ENCODE assay signal across 13 cellular contexts in genomic region chr6:32179746-32180405, GRCh38. TPM values are rescaled to one million over a fixed set of nuclear protein-coding genes. Genes with fewer than 3 reads are reported as not detected.
A peak's percentile ranks its signal among the peaks of the same experiment; 100 is the strongest.
DNase-seq lines count a peak whose midpoint lies in the region; ATAC-seq and TF ChIP-seq lines count a peak whose summit lies in the region.
"Had no signal": no experiment of that assay in that cellular context is flagged by ENCODE, and none has a peak within 500 bp of the region (broad histone marks: within the 10 kb centered on the region; RNA-seq: fewer than 3 reads in every experiment).

No MANE protein-coding gene starts in this region.

- H3K4me2 ChIP-seq in mesenchymal stem cell (ENCODE audit: low read length, poor library complexity, severe bottlenecking): no peak overlapping the region

- peaks cover 0 to 24% of the 10 kb centered on the region in 2 donors for H3K4me1 ChIP-seq in breast epithelium
- H3K4me1 ChIP-seq in lower lobe of right lung: peaks cover 50% of the 10 kb centered on the region
- H3K4me1 ChIP-seq in tibial artery: peaks cover 0 to 50% (median 34%) of the 10 kb centered on the region in 4 donors
- H3K4me1 ChIP-seq in mesenchymal stem cell (ENCODE audit: control insufficient read depth, insufficient read depth, low read depth, low read length): peaks cover 15% of the 10 kb centered on the region

- no peaks in the 10 kb centered on the region for H3K27me3 ChIP-seq in breast epithelium
- H3K27me3 ChIP-seq in lower lobe of right lung (ENCODE audit: low read depth): no peaks in the 10 kb centered on the region
- H3K27me3 ChIP-seq in tibial artery: no peaks in the 10 kb centered on the region
- H3K27me3 ChIP-seq in mesenchymal stem cell (ENCODE audit: control insufficient read depth in 1 of 2, insufficient read depth in 1 of 2, low read length in 2 of 2): no peaks in the 10 kb centered on the region
- H3K27me3 ChIP-seq: left lung had no signal

- no peak overlapping the region for H4K8ac ChIP-seq in mesenchymal stem cell (ENCODE audit: low read length)

- H2BK120ac ChIP-seq in mesenchymal stem cell (ENCODE audit: low read depth, low read length): no peak overlapping the region

- H3K9me3 Mint-ChIP-seq in MCF 10A (ENCODE audit: unreplicated experiment): no peaks in the 10 kb centered on the region
- no peaks in the 10 kb centered on the region for H3K9me3 Mint-ChIP-seq in activated CD8-positive, alpha-beta T cell treated with anti-CD3 and anti-CD28 coated beads for 36 hours

- no peak overlapping the region for H2BK5ac ChIP-seq in mesenchymal stem cell (ENCODE audit: low read depth, low read length, poor library complexity, severe bottlenecking)

- H3K4ac ChIP-seq in mesenchymal stem cell (ENCODE audit: low read depth in 1 of 2, low read length in 2 of 2): no peak overlapping the region

- no peak for ATAC-seq in activated CD8-positive, alpha-beta T cell treated with anti-CD3 and anti-CD28 coated beads for 36 hours
- ATAC-seq in lower lobe of right lung (no peak), GM19463 (IDR thresholded peaks at IDR 0.05; ENCODE audit: unreplicated experiment) (no peak)
- ATAC-seq: left lung had no signal

- no peak overlapping the region for H2BK15ac ChIP-seq in mesenchymal stem cell (ENCODE audit: low read depth, poor library complexity, severe bottlenecking)

- H3K27me3 Mint-ChIP-seq in MCF 10A (ENCODE audit: insufficient read depth, unreplicated experiment): no peaks in the 10 kb centered on the region
- H3K27me3 Mint-ChIP-seq in activated CD8-positive, alpha-beta T cell treated with anti-CD3 and anti-CD28 coated beads for 36 hours: no peaks in the 10 kb centered on the region

- no peak overlapping the region for H2BK12ac ChIP-seq in mesenchymal stem cell (ENCODE audit: low read length in 2 of 2)

- no peak overlapping the region for H3K18ac ChIP-seq in mesenchymal stem cell (ENCODE audit: low read depth in 1 of 2, low read length in 2 of 2)

- no peak overlapping the region for H4K91ac ChIP-seq in mesenchymal stem cell (ENCODE audit: low read length)

- H3K4me3 Mint-ChIP-seq in MCF 10A (ENCODE audit: unreplicated experiment): peak overlapping the region; percentile 79
- H3K4me3 Mint-ChIP-seq in activated CD8-positive, alpha-beta T cell treated with anti-CD3 and anti-CD28 coated beads for 36 hours: peak overlapping the region; percentile 94

- H3K23ac ChIP-seq in mesenchymal stem cell (ENCODE audit: low read length in 2 of 2): no peak overlapping the region

- DNase-seq in MCF 10A (ENCODE audit: unreplicated experiment) (no peak), breast epithelium (ENCODE audit: low spot score in 2 of 2) (no peak), lower lobe of right lung (no peak), tibial artery (no peak), HK-2 (ENCODE audit: unreplicated experiment) (no peak), mesenchymal stem cell (no peak)
- DNase-seq in activated CD8-positive, alpha-beta T cell treated with anti-CD3 and anti-CD28 coated beads for 36 hours: no peak
- DNase-seq: Kasumi-1; left lung; NCI-H524 treated with DMSO at 0.1 percent for 48 hours; stimulated activated naive CD4-positive, alpha-beta T cell treated with Interleukin-2 at 50 U/mL for 16 hours; T-helper 9 cell had no signal

- WGBS in mesenchymal stem cell: 86% methylated on average over 10 of the region's 10 CpGs

- CTCF ChIA-PET in MCF 10A (lab: Yijun Ruan, JAX): interaction anchor here (1.1 to 2.0 kb wide), 3 partner anchors 16 to 1097 kb away, joined by 4 to 6 read pairs (median 4); partner anchors contain the start of gene B3GALT4
- CTCF ChIA-PET in activated CD8-positive, alpha-beta T cell treated with anti-CD3 and anti-CD28 coated beads for 36 hours (lab: Charles Lee): interaction anchor here (0.8 to 1.7 kb wide), 5 partner anchors 13 to 61 kb away, joined by 3 to 6 read pairs (median 4); no protein-coding TSS in a partner anchor

- no peak overlapping the region for H3K14ac ChIP-seq in mesenchymal stem cell (ENCODE audit: low read length in 2 of 2)

- peaks cover 40% of the 10 kb centered on the region for H3K79me1 ChIP-seq in mesenchymal stem cell (replicated peaks; ENCODE audit: low read length, poor library complexity, severe bottlenecking)

- H3K4me3 ChIP-seq in breast epithelium (peak overlapping the region in 1 of 3 donors; percentile 91), lower lobe of right lung (peak overlapping the region; percentile 76), tibial artery (no peak overlapping the region), mesenchymal stem cell (ENCODE audit: insufficient read depth in 1 of 2, low read depth in 1 of 2, low read length in 2 of 2) (peak overlapping the region in 1 of 2 experiments; percentile 99)

- POLR2A ChIA-PET in MCF 10A (lab: Yijun Ruan, JAX): interaction anchor here (1.0 to 5.0 kb wide), 7 partner anchors 10 to 792 kb away, joined by 3 to 112 read pairs (median 6); partner anchors contain the start of genes ATF6B, DXO, FKBPL and GPSM3
- POLR2A ChIA-PET in activated CD8-positive, alpha-beta T cell treated with anti-CD3 and anti-CD28 coated beads for 36 hours (lab: Charles Lee): interaction anchor here (1.0 to 6.5 kb wide), 3 partner anchors 10 to 49 kb away, joined by 3 to 72 read pairs (median 8); partner anchors contain the start of genes FKBPL, GPSM3 and PBX2

- H3K9ac ChIP-seq in mesenchymal stem cell (ENCODE audit: low read length): no peak overlapping the region

- no peak for TF ChIP-seq POLR2A in breast epithelium (IDR thresholded peaks at IDR 0.05)

- H3K4me1 Mint-ChIP-seq in MCF 10A (ENCODE audit: insufficient read depth, unreplicated experiment): peaks cover 41% of the 10 kb centered on the region
- peaks cover 55% of the 10 kb centered on the region for H3K4me1 Mint-ChIP-seq in activated CD8-positive, alpha-beta T cell treated with anti-CD3 and anti-CD28 coated beads for 36 hours (ENCODE audit: low read depth)

- TF ChIP-seq CTCF in MCF 10A (IDR thresholded peaks at IDR 0.05; ENCODE audit: unreplicated experiment) (no peak), breast epithelium (IDR thresholded peaks at IDR 0.05) (no peak), lower lobe of right lung (IDR thresholded peaks at IDR 0.05) (no peak), tibial artery (IDR thresholded peaks at IDR 0.05) (no peak)
- no peak for TF ChIP-seq CTCF in activated CD8-positive, alpha-beta T cell treated with anti-CD3 and anti-CD28 coated beads for 36 hours (IDR thresholded peaks at IDR 0.05)

- H3K36me3 ChIP-seq in breast epithelium (no peaks in the 10 kb centered on the region), lower lobe of right lung (peaks cover 34% of the 10 kb centered on the region), tibial artery (peaks cover 8 to 46% (median 31%) of the 10 kb centered on the region in 3 donors), mesenchymal stem cell (ENCODE audit: control insufficient read depth in 1 of 2, insufficient read depth in 2 of 2, low read depth in 1 of 2, low read length in 2 of 2) (peaks cover 44% of the 10 kb centered on the region in 2 experiments)

- H3K36me3 Mint-ChIP-seq in MCF 10A (ENCODE audit: insufficient read depth, unreplicated experiment): peaks cover 58% of the 10 kb centered on the region
- peaks cover 37% of the 10 kb centered on the region for H3K36me3 Mint-ChIP-seq in activated CD8-positive, alpha-beta T cell treated with anti-CD3 and anti-CD28 coated beads for 36 hours (ENCODE audit: low read depth)

- TSS peak; percentile 20 for BruUV-seq in MCF 10A (replicated peaks; lab: Mats Ljungman, UMichigan)

- no peak overlapping the region for H3K27ac Mint-ChIP-seq in MCF 10A (ENCODE audit: low read depth, unreplicated experiment)
- H3K27ac Mint-ChIP-seq in activated CD8-positive, alpha-beta T cell treated with anti-CD3 and anti-CD28 coated beads for 36 hours: peak overlapping the region; percentile 75

- H3K27ac ChIP-seq in breast epithelium: peak overlapping the region in 1 of 2 donors; percentile 98
- H3K27ac ChIP-seq in lower lobe of right lung: no peak overlapping the region
- peak overlapping the region; percentile 95 to 96 for H3K27ac ChIP-seq in tibial artery
- no peak overlapping the region for H3K27ac ChIP-seq in mesenchymal stem cell (ENCODE audit: low read length, poor library complexity, severe bottlenecking)

- intact Hi-C loops in MCF 10A (cut with micrococcal nuclease): no loop called here
- intact Hi-C loops in breast epithelium (cut with DNase I; ENCODE audit: low total_unique reads): no loop called here
- intact Hi-C loops in activated CD8-positive, alpha-beta T cell treated with anti-CD3 and anti-CD28 coated beads for 36 hours (cut with micrococcal nuclease): loop anchor here (2.0 kb wide), 1 partner anchor 15 kb away; no protein-coding TSS in a partner anchor
- intact Hi-C loops in lower lobe of right lung (cut with DNase I): no loop called here
- intact Hi-C loops in tibial artery (cut with DNase I; ENCODE audit: low total_unique reads): no loop called here

- H2AFZ ChIP-seq in mesenchymal stem cell (ENCODE audit: low read depth, low read length): no peak overlapping the region

- no peak overlapping the region for H2AK5ac ChIP-seq in mesenchymal stem cell (ENCODE audit: low read length, severe bottlenecking)

- H3K9me3 ChIP-seq in breast epithelium: no peaks in the 10 kb centered on the region
- no peaks in the 10 kb centered on the region for H3K9me3 ChIP-seq in lower lobe of right lung
- H3K9me3 ChIP-seq in tibial artery: no peaks in the 10 kb centered on the region
- no peaks in the 10 kb centered on the region for H3K9me3 ChIP-seq in mesenchymal stem cell (ENCODE audit: control insufficient read depth, low read length)
- H3K9me3 ChIP-seq: left lung had no signal

RNA-seq across cellular contexts. Expression of gene RNF5, which starts 1.7 kb away (rescaled TPM):
- total RNA-seq in MCF 10A (2022) (28.1 and 29.6 TPM in 2 replicates), breast epithelium (10 to 100 TPM; 56.3 to 78.0 (median 70.5) TPM), lower lobe of right lung (44.9 TPM)
- total RNA-seq in activated CD8-positive, alpha-beta T cell treated with anti-CD3 and anti-CD28 coated beads for 36 hours: 10 to 100 TPM; 55.4 to 57.9 TPM
- 45.5 TPM for polyA plus RNA-seq in mesenchymal stem cell (2013, experiment 1 of 2)
- polyA plus RNA-seq in mesenchymal stem cell (2013, experiment 2 of 2): 46.5 TPM

RNA-seq across cellular contexts. Expression of gene AGPAT1, which starts 4.0 kb away (rescaled TPM):
- 37.8 and 43.4 TPM in 2 replicates for total RNA-seq in MCF 10A (2022)
- total RNA-seq in breast epithelium: 10 to 100 TPM; 25.8 to 33.8 (median 30.6) TPM
- total RNA-seq in activated CD8-positive, alpha-beta T cell treated with anti-CD3 and anti-CD28 coated beads for 36 hours: 10 to 100 TPM; 24.6 to 28.7 TPM
- total RNA-seq in lower lobe of right lung: 51.2 TPM
- polyA plus RNA-seq in mesenchymal stem cell (2013, experiment 1 of 2): 85.8 TPM
- polyA plus RNA-seq in mesenchymal stem cell (2013, experiment 2 of 2): 83.8 TPM

RNA-seq across cellular contexts. Expression of gene AGER, which starts 4.2 kb away (rescaled TPM):
- total RNA-seq in MCF 10A (2022): 8.0 and 8.4 TPM in 2 replicates
- 1 to 10 TPM; 1.3 to 2.6 (median 1.8) TPM for total RNA-seq in breast epithelium
- 10 to 100 TPM; 15.5 to 16.4 TPM for total RNA-seq in activated CD8-positive, alpha-beta T cell treated with anti-CD3 and anti-CD28 coated beads for 36 hours
- 882 TPM for total RNA-seq in lower lobe of right lung
- 6.5 TPM for polyA plus RNA-seq in mesenchymal stem cell (2013, experiment 1 of 2)
- polyA plus RNA-seq in mesenchymal stem cell (2013, experiment 2 of 2): 6.1 TPM

RNA-seq across cellular contexts. Expression of gene PBX2, which starts 10.1 kb away (rescaled TPM):
- total RNA-seq in MCF 10A (2022): 48.1 and 49.2 TPM in 2 replicates
- 10 to 100 TPM; 32.3 to 61.6 (median 48.5) TPM for total RNA-seq in breast epithelium
- 10 to 100 TPM; 59.6 to 64.2 TPM for total RNA-seq in activated CD8-positive, alpha-beta T cell treated with anti-CD3 and anti-CD28 coated beads for 36 hours
- total RNA-seq in lower lobe of right lung: 89.2 TPM
- polyA plus RNA-seq in mesenchymal stem cell (2013, experiment 1 of 2): 81.5 TPM
- 78.7 TPM for polyA plus RNA-seq in mesenchymal stem cell (2013, experiment 2 of 2)

RNA-seq across cellular contexts. Expression of gene GPSM3, which starts 12.6 kb away (rescaled TPM):
- total RNA-seq in MCF 10A (2022) (0.71 and 0.84 TPM in 2 replicates), breast epithelium (10 to 100 TPM in 2 of 3 donors, 1 to 10 TPM in 1; 8.2 to 18.2 (median 11.3) TPM), lower lobe of right lung (76.2 TPM)
- 10 to 100 TPM; 67.8 to 68.7 TPM for total RNA-seq in activated CD8-positive, alpha-beta T cell treated with anti-CD3 and anti-CD28 coated beads for 36 hours
- polyA plus RNA-seq in mesenchymal stem cell (2013, experiment 1 of 2): 15.7 TPM
- 14.7 TPM for polyA plus RNA-seq in mesenchymal stem cell (2013, experiment 2 of 2)

Comparison
In these comparisons a context has a peak if more than half of its experiments do, and no peak if none do; other contexts are left out.
1. H3K27ac ChIP-seq: peak in tibial artery (2 of 2); none in lower lobe of right lung (single experiment) and mesenchymal stem cell (single experiment).
2. RNA of gene AGER, which starts 4.2 kb away (total RNA-seq): 882 TPM in lower lobe of right lung (single experiment); 15.5 to 16.4 TPM in activated CD8-positive, alpha-beta T cell treated with anti-CD3 and anti-CD28 coated beads for 36 hours, 8.0 to 8.4 TPM in MCF 10A and 1.3 to 2.6 TPM in breast epithelium; every median in the first group is over 10 times any median in the second.